ENCODE assay signal across 25 cellular contexts in the genomic region with DNA sequence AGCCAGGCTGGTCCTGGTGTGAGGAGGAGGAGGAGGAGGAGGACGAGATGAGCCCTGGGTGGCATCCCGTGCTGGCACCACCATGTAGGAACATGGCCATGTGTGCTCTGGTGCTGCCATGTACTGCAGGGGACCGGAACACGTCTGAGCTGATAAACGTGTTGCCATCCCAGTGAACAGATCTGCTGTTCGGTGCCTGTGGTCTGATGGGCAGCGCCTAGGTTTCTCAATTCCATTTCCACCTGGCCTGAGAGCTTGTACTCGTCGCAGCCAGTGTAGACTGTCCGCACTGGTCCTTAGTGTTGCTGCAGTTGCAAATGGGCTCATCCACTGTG.
"Had no signal": no experiment of that assay in that cellular context is flagged by ENCODE, and none has a peak within 500 bp of the region (broad histone marks: within the 10 kb centered on the region; RNA-seq: fewer than 3 reads in every experiment).

No MANE protein-coding gene starts in this region.

- H3K27me3 Mint-ChIP-seq: activated B cell treated with CpG ODN at 0.5 μM for 24 hours; activated CD8-positive, alpha-beta T cell treated with anti-CD3 and anti-CD28 coated beads for 36 hours; activated naive CD8-positive, alpha-beta T cell; effector memory CD8-positive, alpha-beta T cell had no signal

- H3K27me3 ChIP-seq: body of pancreas, gastrocnemius medialis, hepatocyte, right atrium auricular region, suprapubic skin, tibial nerve had no signal

- H3K4me3 Mint-ChIP-seq: activated B cell treated with CpG ODN at 0.5 μM for 24 hours; activated CD8-positive, alpha-beta T cell treated with anti-CD3 and anti-CD28 coated beads for 36 hours; activated naive CD8-positive, alpha-beta T cell; effector memory CD8-positive, alpha-beta T cell; naive B cell; stimulated activated naive B cell treated with anti-CD40 and anti-IgM and Interleukin-4, amounts not matched to agents 10 μg/mL and 1 μg/mL and 100 μg/mL, for 72 hours had no signal

- H3K9me3 ChIP-seq: body of pancreas, gastrocnemius medialis, left ventricle myocardium inferior, right atrium auricular region, suprapubic skin, tibial nerve had no signal

- DNase-seq: activated B cell treated with CpG ODN at 0.5 μM for 24 hours; activated CD4-positive, alpha-beta T cell treated with anti-CD3 and anti-CD28 coated beads, Interleukin-2, amount 50 U/mL, for 1 hour; activated CD8-positive, alpha-beta T cell treated with anti-CD3 and anti-CD28 coated beads for 36 hours; activated T-cell treated with anti-CD3 and anti-CD28 coated beads, Interleukin-2, amount 50 U/mL, for 48 hours; anterior cingulate cortex; body of pancreas; cortex of kidney; effector memory CD8-positive, alpha-beta T cell; erythroblast; gastrocnemius medialis; glutamatergic neuron; left ventricle myocardium inferior; mammary epithelial cell; naive B cell; occipital lobe; stimulated activated CD4-positive, alpha-beta T cell treated with anti-CD3 and anti-CD28 coated beads, Interleukin-15, amount 100 ng/mL, for 24 hours; stimulated activated CD4-positive, alpha-beta T cell treated with anti-CD3 and anti-CD28 coated beads, Interleukin-2, amount 100 ng/mL, for 24 hours; stimulated activated naive B cell treated with anti-CD40 and anti-IgM and Interleukin-4, amounts not matched to agents 10 μg/mL and 1 μg/mL and 100 μg/mL, for 72 hours; T-helper 9 cell had no signal

- H3K79me2 ChIP-seq: hepatocyte had no signal

- H3K27ac ChIP-seq: body of pancreas, gastrocnemius medialis, hepatocyte, left ventricle myocardium inferior, right atrium auricular region, suprapubic skin, tibial nerve had no signal

- H2AFZ ChIP-seq: hepatocyte had no signal

- H3K4me2 ChIP-seq: hepatocyte had no signal

- H3K27ac Mint-ChIP-seq: activated B cell treated with CpG ODN at 0.5 μM for 24 hours; activated CD8-positive, alpha-beta T cell treated with anti-CD3 and anti-CD28 coated beads for 36 hours; activated naive CD8-positive, alpha-beta T cell; activated T-helper 2 cell treated with anti-CD3 and anti-CD28 coated beads, Interferon-gamma antibody, Interleukin-2, Interleukin-4, amounts not matched to agents 10 μg/mL and 5 μg/mL and 100 μg/mL, durations not matched to agents 14 hours and 24 hours and 36 hours; effector memory CD8-positive, alpha-beta T cell; stimulated activated naive B cell treated with anti-CD40 and anti-IgM and Interleukin-4, amounts not matched to agents 10 μg/mL and 1 μg/mL and 100 μg/mL, for 72 hours had no signal

- H3K36me3 Mint-ChIP-seq: activated naive CD8-positive, alpha-beta T cell; naive B cell had no signal

- H3K4me3 ChIP-seq: body of pancreas, gastrocnemius medialis, hepatocyte, left ventricle myocardium inferior, right atrium auricular region, suprapubic skin, tibial nerve had no signal

- H3K9me3 Mint-ChIP-seq: activated B cell treated with CpG ODN at 0.5 μM for 24 hours; activated CD8-positive, alpha-beta T cell treated with anti-CD3 and anti-CD28 coated beads for 36 hours; activated T-helper 2 cell treated with anti-CD3 and anti-CD28 coated beads, Interferon-gamma antibody, Interleukin-2, Interleukin-4, amounts not matched to agents 10 μg/mL and 5 μg/mL and 100 μg/mL, durations not matched to agents 14 hours and 24 hours and 36 hours; effector memory CD8-positive, alpha-beta T cell; stimulated activated naive B cell treated with anti-CD40 and anti-IgM and Interleukin-4, amounts not matched to agents 10 μg/mL and 1 μg/mL and 100 μg/mL, for 72 hours had no signal

- ATAC-seq: activated CD8-positive, alpha-beta T cell treated with anti-CD3 and anti-CD28 coated beads for 36 hours; body of pancreas; effector memory CD8-positive, alpha-beta T cell; gastrocnemius medialis; stimulated activated naive B cell treated with anti-CD40 and anti-IgM and Interleukin-4, amounts not matched to agents 10 μg/mL and 1 μg/mL and 100 μg/mL, for 72 hours had no signal
